In the genomic region with DNA sequence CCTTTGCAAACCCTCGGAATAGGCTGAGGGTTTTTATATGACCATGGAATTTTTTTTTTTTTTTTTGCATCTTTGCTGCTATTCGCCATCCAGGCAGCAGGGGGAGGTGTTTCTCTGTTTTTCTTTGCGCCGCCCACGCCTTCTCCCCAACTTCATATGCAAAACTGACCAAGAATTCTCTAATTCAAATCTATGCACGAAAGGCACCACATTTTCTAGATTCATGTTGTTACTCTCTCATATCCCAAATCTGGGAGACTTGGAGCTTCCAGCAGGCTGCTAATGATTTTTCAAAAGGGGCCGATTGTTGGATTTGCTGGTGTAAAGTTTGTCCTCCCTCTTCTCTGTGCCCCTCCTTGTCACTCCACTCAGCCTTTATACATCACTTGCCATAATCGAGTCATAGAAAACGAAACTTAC, we compare ENCODE assay signal across 8 cellular contexts. TPM values are rescaled to one million over a fixed set of nuclear protein-coding genes. Genes with fewer than 3 reads are reported as not detected.
DNase-seq lines count a peak whose midpoint lies in the region; ATAC-seq and TF ChIP-seq lines count a peak whose summit lies in the region.

No MANE protein-coding gene starts in this region.

- no peak overlapping the region for H2BK5ac ChIP-seq in H9 (ENCODE audit: insufficient read length, low read length)

- H3K56ac ChIP-seq in H9 (ENCODE audit: insufficient read length, low read depth, low read length), result no peak overlapping the region

- no peak overlapping the region for H4K91ac ChIP-seq in H9 (ENCODE audit: insufficient read length, low read depth, low read length)

- H2AFZ ChIP-seq in H9 (ENCODE audit: low read length), result peak overlapping the region; percentile 85

- H3K4me1 ChIP-seq in CD8-positive, alpha-beta T cell (ENCODE audit: insufficient read depth, low read length), result peaks cover 4% of the 10 kb centered on the region
- no peaks in the 10 kb centered on the region; the same call in 1 of the 2 replicates for H3K4me1 ChIP-seq in H9 (ENCODE audit: insufficient read depth, low read length)

- H3K27ac ChIP-seq in CD8-positive, alpha-beta T cell (ENCODE audit: low read depth, low read length), result no peak overlapping the region
- H3K27ac ChIP-seq in H9 (ENCODE audit: insufficient read length, low read depth, low read length), result no peak overlapping the region

- H2BK15ac ChIP-seq in H9 (ENCODE audit: low read depth, low read length), result no peak overlapping the region

- peak; percentile 52 for ATAC-seq in CD8-positive, alpha-beta T cell
- ATAC-seq in effector memory CD8-positive, alpha-beta T cell (replicated peaks), result peak; percentile 48
- no peak for ATAC-seq in HG03139 (IDR thresholded peaks at IDR 0.05; ENCODE audit: unreplicated experiment)

- H3K9me3 Mint-ChIP-seq in CD8-positive, alpha-beta T cell, result no peaks in the 10 kb centered on the region
- H3K9me3 Mint-ChIP-seq in H9, result no peaks in the 10 kb centered on the region
- no peaks in the 10 kb centered on the region for H3K9me3 Mint-ChIP-seq in effector memory CD8-positive, alpha-beta T cell

- no peaks in the 10 kb centered on the region for H3K79me1 ChIP-seq in H9 (ENCODE audit: insufficient read depth, low read depth, low read length, poor library complexity, severe bottlenecking)

- no peaks in the 10 kb centered on the region for H3K23me2 ChIP-seq in H9 (ENCODE audit: insufficient read length, low read depth, low read length, poor library complexity, severe bottlenecking)

- H3K9ac ChIP-seq in H9 (ENCODE audit: extremely low read depth, insufficient read length, low read length), result no peak overlapping the region

- no peak overlapping the region for H2BK120ac ChIP-seq in H9 (ENCODE audit: low read depth, low read length, poor library complexity, severe bottlenecking)

- peak; percentile 23 to 76 (median 55) for DNase-seq in CD8-positive, alpha-beta T cell
- DNase-seq in H9 (peak; percentile 34), NCI-H345 treated with DMSO at 0.1 percent for 48 hours (lab: John Stamatoyannopoulos, UW; ENCODE audit: unreplicated experiment) (peak; percentile 22), middle frontal gyrus (ENCODE audit: extremely low spot score, low spot score) (peak; percentile 27)
- peak; percentile 26 to 50 for DNase-seq in activated CD8-positive, alpha-beta memory T cell treated with anti-CD3 and anti-CD28 coated beads for 1 hour (ENCODE audit: extremely low read depth in 1 of 2, low read depth in 1 of 2)
- peak; percentile 44 to 53 (median 51) for DNase-seq in effector memory CD8-positive, alpha-beta T cell
- peak; percentile 47 for DNase-seq in stimulated activated CD8-positive, alpha-beta memory T cell treated with anti-CD3 and anti-CD28 coated beads, Interleukin-15, amount 100 ng/mL, for 24 hours (ENCODE audit: low read depth)

- peaks cover 2% of the 10 kb centered on the region for H3K27me3 Mint-ChIP-seq in CD8-positive, alpha-beta T cell (ENCODE audit: low read depth)
- peaks cover 5% of the 10 kb centered on the region; the same call in 1 of the 2 replicates for H3K27me3 Mint-ChIP-seq in H9 (ENCODE audit: low read depth)
- no peaks in the 10 kb centered on the region for H3K27me3 Mint-ChIP-seq in effector memory CD8-positive, alpha-beta T cell

- H3K4me1 Mint-ChIP-seq in CD8-positive, alpha-beta T cell (ENCODE audit: low read depth), result peaks cover 16% of the 10 kb centered on the region
- peaks cover 15 to 27% of the 10 kb centered on the region in 2 experiments for H3K4me1 Mint-ChIP-seq in H9
- H3K4me1 Mint-ChIP-seq in effector memory CD8-positive, alpha-beta T cell (ENCODE audit: low read depth in 2 of 2), result peaks cover 9 to 14% of the 10 kb centered on the region in 2 donors

- H3K23ac ChIP-seq in H9 (ENCODE audit: insufficient read length, low read depth, low read length), result no peak overlapping the region

- H3K9me3 ChIP-seq in CD8-positive, alpha-beta T cell (ENCODE audit: low read length), result no peaks in the 10 kb centered on the region
- no peaks in the 10 kb centered on the region for H3K9me3 ChIP-seq in H9 (ENCODE audit: control insufficient read depth, low read depth, low read length)

- H3K36me3 Mint-ChIP-seq in CD8-positive, alpha-beta T cell, result no peaks in the 10 kb centered on the region
- no peaks in the 10 kb centered on the region for H3K36me3 Mint-ChIP-seq in H9 (ENCODE audit: insufficient read depth in 1 of 3, low read depth in 3 of 3)
- H3K36me3 Mint-ChIP-seq in effector memory CD8-positive, alpha-beta T cell (ENCODE audit: insufficient read depth), result peaks cover 7% of the 10 kb centered on the region

- no peaks in the 10 kb centered on the region for H4K20me1 ChIP-seq in H9 (ENCODE audit: control insufficient read depth, insufficient read depth, insufficient read length)

- no peaks in the 10 kb centered on the region for H3K79me2 ChIP-seq in H9 (ENCODE audit: insufficient read depth, low read length)

- WGBS in H9 (ENCODE audit: extremely low coverage, insufficient read length, low lambda C conversion rate), result no CpG with 5 or more reads among the region's 9 CpGs

- peak overlapping the region; percentile 30 for H3K4me3 ChIP-seq in CD8-positive, alpha-beta T cell (ENCODE audit: low read depth, low read length)

- H3K4me2 ChIP-seq in H9 (ENCODE audit: insufficient read depth, insufficient read length, low read length), result peak overlapping the region; percentile 35

- peak overlapping the region; percentile 76 for H3K4me3 Mint-ChIP-seq in CD8-positive, alpha-beta T cell
- peak overlapping the region in 1 of 2 experiments; percentile 60; a peak in 2 of 5 replicates for H3K4me3 Mint-ChIP-seq in H9
- H3K4me3 Mint-ChIP-seq in effector memory CD8-positive, alpha-beta T cell, result peak overlapping the region; percentile 71 to 76

- CTCF ChIA-PET in CD8-positive, alpha-beta T cell (lab: Charles Lee), result interaction anchor here (0.6 to 4.2 kb wide), 16 partner anchors 9 to 1849 kb away, joined by 3 to 65 read pairs (median 3); a partner anchor contains a TSS

- no peak overlapping the region for H3K4ac ChIP-seq in H9 (ENCODE audit: low read depth, low read length)

- peak overlapping the region; percentile 20 for H3K27ac Mint-ChIP-seq in CD8-positive, alpha-beta T cell
- H3K27ac Mint-ChIP-seq in H9, result no peak overlapping the region
- H3K27ac Mint-ChIP-seq in effector memory CD8-positive, alpha-beta T cell, result peak overlapping the region; percentile 33 to 57

- no peak overlapping the region for H2BK20ac ChIP-seq in H9 (ENCODE audit: low read depth, low read length, poor library complexity, severe bottlenecking)

- no peaks in the 10 kb centered on the region for H3K36me3 ChIP-seq in CD8-positive, alpha-beta T cell (ENCODE audit: insufficient read depth, low read length)

- no peak overlapping the region for H3T11ph ChIP-seq in H9 (ENCODE audit: low read length)

- POLR2A ChIA-PET in CD8-positive, alpha-beta T cell (lab: Charles Lee), result no interaction called here

- H3K18ac ChIP-seq in H9 (ENCODE audit: insufficient read length, low read depth, low read length), result no peak overlapping the region

- TF ChIP-seq CTCF in CD8-positive, alpha-beta T cell (IDR thresholded peaks at IDR 0.05), result peak; percentile 82
- peak; percentile 86 for TF ChIP-seq CTCF in H9 (conservative IDR thresholded peaks at IDR 0.05)

- no peak overlapping the region for H2AK5ac ChIP-seq in H9 (ENCODE audit: insufficient read length, low read length)

- no peaks in the 10 kb centered on the region for H3K27me3 ChIP-seq in CD8-positive, alpha-beta T cell (ENCODE audit: insufficient read depth, low read length)
- no peaks in the 10 kb centered on the region for H3K27me3 ChIP-seq in H9 (ENCODE audit: insufficient read depth, low read length)

- no peak overlapping the region for H3K14ac ChIP-seq in H9 (ENCODE audit: insufficient read depth, low read length)

- H4K8ac ChIP-seq in H9 (replicated peaks; ENCODE audit: insufficient read length, low read depth, low read length), result no peak overlapping the region

- H4K5ac ChIP-seq in H9 (ENCODE audit: insufficient read length, low read depth, low read length), result no peak overlapping the region

- no peak overlapping the region for H2BK12ac ChIP-seq in H9 (ENCODE audit: insufficient read length, low read depth, low read length)

- intact Hi-C loops in CD8-positive, alpha-beta T cell (cut with DNase I, micrococcal nuclease), result loop anchor here (1.0 to 10.0 kb wide), 10 partner anchors 598 to 1994 kb away; a partner anchor contains a TSS

RNA-seq across cellular contexts. Expression of a gene that starts 29.1 kb away (rescaled TPM):
- 10 to 100 TPM; 44.0 to 48.3 TPM for total RNA-seq in CD8-positive, alpha-beta T cell
- 32.7 and 37.8 TPM in 2 replicates for total RNA-seq in H9 (2021)

Comparison
In these comparisons a context has a peak if more than half of its experiments do, and no peak if none do; other contexts are left out.
1. H3K27ac Mint-ChIP-seq: peak in CD8-positive, alpha-beta T cell (single experiment) and effector memory CD8-positive, alpha-beta T cell (2 of 2); none in H9 (0 of 3).
2. Peak in every context shown above with its lines, with median percentiles within 50 percentile points of each other: DNase-seq.